Comparison of ENCODE assay signal across 29 cellular contexts in genomic region chr4:108978066-108978465, GRCh38.
"Had no signal": no experiment of that assay in that cellular context is flagged by ENCODE, and none has a peak within 500 bp of the region (broad histone marks: within the 10 kb centered on the region; RNA-seq: fewer than 3 reads in every experiment).

No MANE protein-coding gene starts in this region.

- H3K79me2 ChIP-seq: parathyroid adenoma had no signal

- DNase-seq: natural killer cell; occipital lobe; ovary; posterior cingulate gyrus; psoas muscle; right cardiac atrium; right lobe of liver; sigmoid colon; spleen; stimulated activated CD4-positive, alpha-beta T cell treated with anti-CD3 and anti-CD28 coated beads, Interleukin-12 subunit alpha, Interleukin-12 subunit beta, amount 100 ng/mL, for 4 hours; stimulated activated CD4-positive, alpha-beta T cell treated with anti-CD3 and anti-CD28 coated beads, Interleukin-1b, Interleukin-23, amount 100 ng/mL, for 48 hours; stimulated activated CD4-positive, alpha-beta T cell treated with anti-CD3 and anti-CD28 coated beads, Interleukin-4, amount 100 ng/mL, for 1 hour; stimulated activated CD4-positive, alpha-beta T cell treated with anti-CD3 and anti-CD28 coated beads, Interleukin-4, amount 100 ng/mL, for 4 hours; stimulated activated CD8-positive, alpha-beta memory T cell treated with anti-CD3 and anti-CD28 coated beads, Interleukin-4, amount 100 ng/mL, for 48 hours; stimulated activated naive CD4-positive, alpha-beta T cell; stimulated activated naive CD8-positive, alpha-beta T cell treated with anti-CD3 and anti-CD28 coated beads, Interleukin-15, amount 100 ng/mL, for 72 hours; stimulated activated naive CD8-positive, alpha-beta T cell treated with anti-CD3 and anti-CD28 coated beads, Interleukin-15, Interleukin-2, amounts not matched to agents 100 U/mL and 50 U/mL, for 24 hours; substantia nigra; testis; tibial artery; transverse colon; upper lobe of right lung; uterus had no signal

- H3K27me3 ChIP-seq: neural progenitor cell, ovary, right lobe of liver, sigmoid colon, spleen, suprapubic skin, testis, tibial artery, transverse colon, upper lobe of right lung, uterus had no signal

- H3K4me1 ChIP-seq: parathyroid adenoma, psoas muscle, right lobe of liver, sigmoid colon, spleen, suprapubic skin, testis, tibial artery, upper lobe of right lung, uterus had no signal

- H2AFZ ChIP-seq: neural progenitor cell, parathyroid adenoma had no signal

- H3K27ac ChIP-seq: neural progenitor cell, ovary, parathyroid adenoma, psoas muscle, right lobe of liver, sigmoid colon, skin epidermis, spleen, suprapubic skin, testis, tibial artery, transverse colon, upper lobe of right lung, uterus had no signal

- H3K36me3 ChIP-seq: neural progenitor cell, ovary, right lobe of liver, sigmoid colon, spleen, suprapubic skin, tibial artery, transverse colon, upper lobe of right lung, uterus had no signal

- H3K4me2 ChIP-seq: neural progenitor cell, smooth muscle cell had no signal

- H3K4me3 ChIP-seq: neural progenitor cell, ovary, psoas muscle, right lobe of liver, sigmoid colon, skin epidermis, smooth muscle cell, spleen, suprapubic skin, testis, tibial artery, transverse colon, upper lobe of right lung, uterus had no signal

- H3K9ac ChIP-seq: neural progenitor cell, parathyroid adenoma had no signal

- H3K9me3 ChIP-seq: ovary, psoas muscle, right lobe of liver, sigmoid colon, spleen, suprapubic skin, testis, tibial artery, transverse colon, upper lobe of right lung, uterus had no signal

- ATAC-seq: natural killer cell; psoas muscle; right cardiac atrium; right lobe of liver; stimulated activated memory B cell treated with anti-CD40 and anti-IgM and Interleukin-4, amounts not matched to agents 10 μg/mL and 1 μg/mL and 100 μg/mL, for 72 hours; stimulated activated naive CD8-positive, alpha-beta T cell treated with anti-CD3 and anti-CD28 coated beads, Interleukin-15, amount 100 ng/mL, for 72 hours; stimulated activated naive CD8-positive, alpha-beta T cell treated with anti-CD3 and anti-CD28 coated beads, Interleukin-15, Interleukin-2, amounts not matched to agents 100 U/mL and 50 U/mL, for 24 hours; upper lobe of right lung had no signal
